Comparison of ENCODE assay signal across 10 cellular contexts in the genomic region with DNA sequence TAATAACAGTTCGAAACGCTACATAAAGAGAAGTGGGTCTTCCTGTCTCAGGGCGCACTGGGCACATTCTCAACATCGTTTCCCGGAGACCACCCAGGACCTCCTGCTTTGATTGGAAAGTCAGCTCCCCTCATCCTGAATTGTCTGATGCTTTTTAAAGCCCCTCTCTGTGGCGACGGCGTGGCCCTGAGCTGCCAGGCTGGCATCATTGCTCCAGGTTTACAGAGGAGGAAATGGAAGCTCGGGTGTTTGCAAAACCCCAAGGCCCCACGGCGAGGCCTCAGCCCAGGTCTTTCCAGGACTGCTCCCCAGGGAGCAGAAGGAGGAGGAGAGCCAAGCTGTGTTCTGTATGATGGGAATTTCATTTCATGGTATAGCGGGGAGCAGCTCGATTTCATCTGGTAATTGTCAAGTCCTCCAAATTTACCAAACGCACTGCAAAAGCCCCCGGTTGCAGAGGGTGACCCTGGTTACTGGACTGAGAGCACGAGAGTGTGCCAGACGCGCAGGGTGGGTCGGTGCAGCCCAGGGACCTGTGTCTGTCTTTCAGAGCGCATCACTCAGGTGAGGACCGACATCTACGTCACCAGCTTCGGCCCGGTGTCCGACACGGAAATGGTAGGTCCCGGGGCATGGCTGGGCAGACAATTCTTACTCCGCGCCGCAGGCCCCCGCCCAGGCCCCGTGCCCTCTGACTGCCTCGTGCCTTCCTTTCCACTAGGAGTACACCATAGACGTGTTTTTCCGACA. TPM values are rescaled to one million over a fixed set of nuclear protein-coding genes. Genes with fewer than 3 reads are reported as not detected.
"Had no signal": no experiment of that assay in that cellular context is flagged by ENCODE, and none has a peak within 500 bp of the region (broad histone marks: within the 10 kb centered on the region; RNA-seq: fewer than 3 reads in every experiment).

No MANE protein-coding gene starts in this region.

- H3K4me1 ChIP-seq: HAP-1 had no signal

- H3K36me3 ChIP-seq: HAP-1 had no signal

- DNase-seq: GM23248, GOT3, H7, HFFc6, IMR-90, KG1 had no signal

- H2AFZ ChIP-seq: GM23248 had no signal

- ATAC-seq: HCT116, K562 had no signal

- H3K27ac ChIP-seq: GM23248 had no signal

- H3K4me3 ChIP-seq: GM23248, HAP-1, K562 had no signal

- H3K9me3 ChIP-seq: HAP-1 had no signal

RNA-seq across cellular contexts. Expression of a gene that starts 15.9 kb away (rescaled TPM):
- total RNA-seq: HT-29, K562 had no signal
- polyA plus RNA-seq: K562 had no signal
